Comparison of ENCODE assay signal across 6 cellular contexts in genomic region chr17:8163978-8164814, GRCh38. TPM values are rescaled to one million over a fixed set of nuclear protein-coding genes. Genes with fewer than 3 reads are reported as not detected.
DNase-seq lines count a peak whose midpoint lies in the region; ATAC-seq and TF ChIP-seq lines count a peak whose summit lies in the region.

No MANE protein-coding gene starts in this region.

- peaks cover 31 to 39% of the 10 kb centered on the region in 2 donors for H3K4me1 ChIP-seq in adrenal gland (replicated peaks in 1 of 2)
- H3K4me1 ChIP-seq in upper lobe of left lung = peaks cover 35 to 47% (median 40%) of the 10 kb centered on the region in 4 donors

- no peaks in the 10 kb centered on the region for H3K9me3 ChIP-seq in adrenal gland (replicated peaks in 1 of 3)
- no peaks in the 10 kb centered on the region for H3K9me3 ChIP-seq in upper lobe of left lung

- H3K36me3 Mint-ChIP-seq in CD14-positive monocyte = peaks cover 23 to 26% of the 10 kb centered on the region in 2 donors

- peaks cover 48% of the 10 kb centered on the region for H3K4me1 Mint-ChIP-seq in CD14-positive monocyte

- DNase-seq in CD14-positive monocyte (ENCODE audit: low spot score) (peak; percentile 86), NCI-H82 treated with DMSO at 0.1 percent for 48 hours (lab: John Stamatoyannopoulos, UW; ENCODE audit: unreplicated experiment) (peak; percentile 89), adrenal gland (peak; percentile 77 to 91 (median 86)), medulla oblongata (ENCODE audit: extremely low spot score) (peak; percentile 72), upper lobe of left lung (peak; percentile 17 to 86), NCI-H2171 treated with DMSO at 0.1 percent for 48 hours (lab: John Stamatoyannopoulos, UW) (no peak)

- H3K9me3 Mint-ChIP-seq in CD14-positive monocyte = no peaks in the 10 kb centered on the region

- TF ChIP-seq POLR2A in adrenal gland (IDR thresholded peaks at IDR 0.05) = peak in 1 of 2 donors; percentile 32
- TF ChIP-seq POLR2A in upper lobe of left lung (IDR thresholded peaks at IDR 0.05) = no peak

- H3K27ac ChIP-seq in adrenal gland (peak overlapping the region; percentile 94 to 100 (median 99)), upper lobe of left lung (peak overlapping the region; percentile 95 to 99 (median 97))

- WGBS in adrenal gland, 4 donors = 8 to 14% (median 11%) methylated on average over 10 to 13 of the region's 13 CpGs
- WGBS in upper lobe of left lung, 2 donors = 27 to 43% methylated on average over 6 to 13 of the region's 13 CpGs

- no peaks in the 10 kb centered on the region for H3K27me3 Mint-ChIP-seq in CD14-positive monocyte (ENCODE audit: low read depth in 3 of 3)

- ATAC-seq in upper lobe of left lung (ENCODE audit: low FRiP score in 2 of 2) = peak; percentile 63 to 72

- H3K4me3 Mint-ChIP-seq in CD14-positive monocyte = peak overlapping the region; percentile 79 to 82

- H3K27me3 ChIP-seq in adrenal gland (no peaks in the 10 kb centered on the region), upper lobe of left lung (no peaks in the 10 kb centered on the region)

- intact Hi-C loops in CD14-positive monocyte (cut with micrococcal nuclease) (loop anchor here in 1 of 2 donors (5.0 kb wide), 1 partner anchor 37 kb away; no protein-coding TSS in a partner anchor), adrenal gland (cut with DNase I) (no loop called here)

- peaks cover 0 to 20% of the 10 kb centered on the region in 2 donors for H3K36me3 ChIP-seq in adrenal gland (replicated peaks in 1 of 2)
- H3K36me3 ChIP-seq in upper lobe of left lung = peaks cover 4 to 23% (median 8%) of the 10 kb centered on the region in 4 donors

- peak in 1 of 4 donors; percentile 52 for TF ChIP-seq EP300 in upper lobe of left lung (IDR thresholded peaks at IDR 0.05)

- peak overlapping the region in 6 of 7 donors; percentile 86 to 98 (median 96) for H3K27ac Mint-ChIP-seq in CD14-positive monocyte

- H3K4me3 ChIP-seq in adrenal gland (no peak overlapping the region), upper lobe of left lung (peak overlapping the region in 2 of 4 donors; percentile 2 to 95)

- TF ChIP-seq CTCF in CD14-positive monocyte (IDR thresholded peaks at IDR 0.05) = no peak
- no peak for TF ChIP-seq CTCF in adrenal gland (IDR thresholded peaks at IDR 0.05)
- no peak for TF ChIP-seq CTCF in upper lobe of left lung (IDR thresholded peaks at IDR 0.05)

RNA-seq across cellular contexts. Expression of gene VAMP2, which starts 1.4 kb away (rescaled TPM):
- 10 to 100 TPM; 10.2 to 14.5 TPM for polyA plus RNA-seq in CD14-positive monocyte
- total RNA-seq in adrenal gland = 100 to 1,000 TPM in 2 of 8 donors, 10 to 100 TPM in 6; 18.8 to 139 (median 61.5) TPM
- polyA plus RNA-seq in adrenal gland = 100 to 1,000 TPM in 1 of 3 donors, 10 to 100 TPM in 2; 65.8 to 206 (median 81.2) TPM
- total RNA-seq in upper lobe of left lung = 10 to 100 TPM; 27.2 to 75.8 (median 49.8) TPM

RNA-seq across cellular contexts. Expression of gene TMEM107, which starts 12.0 kb away (rescaled TPM):
- polyA plus RNA-seq in CD14-positive monocyte = 10 to 100 TPM; 31.4 to 37.4 TPM
- 10 to 100 TPM in 7 of 8 donors, 1 to 10 TPM in 1; 6.2 to 31.9 (median 20.1) TPM for total RNA-seq in adrenal gland
- 10 to 100 TPM in 2 of 3 donors, 1 to 10 TPM in 1; 8.3 to 14.0 (median 11.9) TPM for polyA plus RNA-seq in adrenal gland
- total RNA-seq in upper lobe of left lung = 10 to 100 TPM; 11.5 to 32.5 (median 17.3) TPM

RNA-seq across cellular contexts. Expression of gene PER1, which starts 12.0 kb away (rescaled TPM):
- polyA plus RNA-seq in CD14-positive monocyte (1 to 10 TPM; 5.6 to 9.6 TPM), adrenal gland (100 to 1,000 TPM in 2 of 3 donors, 10 to 100 TPM in 1; 12.4 to 360 (median 161) TPM)
- total RNA-seq in adrenal gland (100 to 1,000 TPM in 5 of 8 donors, 10 to 100 TPM in 3; 40.1 to 295 (median 108) TPM), upper lobe of left lung (100 to 1,000 TPM; 112 to 358 (median 288) TPM)

RNA-seq across cellular contexts. Expression of gene BORCS6, which starts 25.8 kb away (rescaled TPM):
- polyA plus RNA-seq in CD14-positive monocyte = 10 to 100 TPM; 13.9 to 14.1 TPM
- total RNA-seq in adrenal gland = 10 to 100 TPM; 10.5 to 29.7 (median 15.2) TPM
- polyA plus RNA-seq in adrenal gland = 1 to 10 TPM; 3.3 to 5.3 (median 5.0) TPM
- total RNA-seq in upper lobe of left lung = 10 to 100 TPM in 4 of 6 donors, 1 to 10 TPM in 2; 7.3 to 12.5 (median 11.1) TPM

RNA-seq across cellular contexts. Expression of gene HES7, which starts 40.3 kb away (rescaled TPM):
- not detected for polyA plus RNA-seq in CD14-positive monocyte
- under 1 TPM in 2 of 8 donors, not detected in 6; 0.29 to 0.34 TPM for total RNA-seq in adrenal gland
- polyA plus RNA-seq in adrenal gland = 1 to 10 TPM in 1 of 3 donors, under 1 TPM in 1, not detected in 1; 0.32 to 1.0 TPM
- 1 to 10 TPM in 1 of 6 donors, not detected in 5; 4.9 TPM for total RNA-seq in upper lobe of left lung
